ENCODE assay signal across 26 cellular contexts in the genomic region with DNA sequence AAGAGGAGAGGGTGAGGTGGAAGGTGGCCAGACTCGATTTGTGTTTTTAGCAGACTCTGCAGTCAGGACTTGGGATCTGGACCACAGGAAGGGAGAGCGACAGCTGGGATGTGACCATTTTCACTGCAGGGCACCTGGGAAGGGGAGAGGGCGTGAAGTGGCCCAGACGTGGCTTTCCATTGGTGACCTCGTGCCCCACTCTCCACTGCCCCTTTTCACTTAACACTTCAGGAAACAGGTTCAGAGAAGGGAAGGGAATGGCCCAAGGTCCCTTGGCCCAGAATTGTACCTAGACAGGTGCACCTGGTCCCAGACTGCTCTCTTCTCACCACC. TPM values are rescaled to one million over a fixed set of nuclear protein-coding genes. Genes with fewer than 3 reads are reported as not detected.
A peak's percentile ranks its signal among the peaks of the same experiment; 100 is the strongest.
DNase-seq lines count a peak whose midpoint lies in the region; ATAC-seq and TF ChIP-seq lines count a peak whose summit lies in the region.
"Had no signal": no experiment of that assay in that cellular context is flagged by ENCODE, and none has a peak within 500 bp of the region (broad histone marks: within the 10 kb centered on the region; RNA-seq: fewer than 3 reads in every experiment).

No MANE protein-coding gene starts in this region.

- H2BK12ac ChIP-seq in neuronal stem cell (ENCODE audit: low read length) = no peak overlapping the region

- H3K4me3 ChIP-seq in body of pancreas (no peak overlapping the region), neuronal stem cell (ENCODE audit: low read length in 2 of 2) (no peak overlapping the region), upper lobe of right lung (no peak overlapping the region)
- H3K4me3 ChIP-seq: adrenal gland, lower lobe of right lung had no signal

- no peak overlapping the region for H3K4ac ChIP-seq in neuronal stem cell (ENCODE audit: low read length)

- no peak overlapping the region for H3K9ac ChIP-seq in neuronal stem cell (ENCODE audit: low read depth, low read length, poor library complexity)

- H3K18ac ChIP-seq in neuronal stem cell (ENCODE audit: low read length) = peak overlapping the region; percentile 35

- TF ChIP-seq CTCF in body of pancreas (IDR thresholded peaks at IDR 0.05) (no peak), upper lobe of right lung (IDR thresholded peaks at IDR 0.05) (no peak)

- H3K36me3 Mint-ChIP-seq in activated naive CD4-positive, alpha-beta T cell treated with anti-CD3 and anti-CD28 coated beads, Interleukin-2, amount 50 U/mL, for 72 hours = no peaks in the 10 kb centered on the region
- H3K36me3 Mint-ChIP-seq: CD4-positive, CD25-positive, alpha-beta regulatory T cell had no signal

- no peak overlapping the region for H3K14ac ChIP-seq in neuronal stem cell (ENCODE audit: low read length)

- WGBS in body of pancreas, 2 donors = 76 to 80% methylated on average over 4 to 5 of the region's 5 CpGs
- WGBS in neuronal stem cell (ENCODE audit: extremely low coverage in 2 of 2, insufficient read length in 2 of 2, insufficient replicate concordance in 1 of 2), 2 donors = no CpG with 5 or more reads among the region's 5 CpGs

- H3K9me3 ChIP-seq in body of pancreas = no peaks in the 10 kb centered on the region
- H3K9me3 ChIP-seq in neuronal stem cell (replicated peaks in 1 of 2; ENCODE audit: control insufficient read depth in 2 of 2, insufficient read depth in 1 of 2, low read depth in 1 of 2, low read length in 2 of 2) = no peaks in the 10 kb centered on the region
- H3K9me3 ChIP-seq in upper lobe of right lung = no peaks in the 10 kb centered on the region
- H3K9me3 ChIP-seq: adrenal gland, lower lobe of right lung had no signal

- no peak overlapping the region for H2BK5ac ChIP-seq in neuronal stem cell (ENCODE audit: low read length)

- no peak for ATAC-seq in activated naive CD4-positive, alpha-beta T cell treated with anti-CD3 and anti-CD28 coated beads, Interleukin-2, amount 50 U/mL, for 72 hours
- no peak for ATAC-seq in body of pancreas
- ATAC-seq in upper lobe of right lung = no peak
- no peak for ATAC-seq in GM21381 (IDR thresholded peaks at IDR 0.05; ENCODE audit: unreplicated experiment)
- ATAC-seq: Right ventricle myocardium inferior had no signal

- peak overlapping the region; percentile 35 for H2BK15ac ChIP-seq in neuronal stem cell (ENCODE audit: low read length)

- intact Hi-C loops in body of pancreas (cut with DNase I) (no loop called here), upper lobe of right lung (cut with DNase I) (no loop called here)

- no peaks in the 10 kb centered on the region for H3K36me3 ChIP-seq in body of pancreas (replicated peaks in 1 of 2; ENCODE audit: insufficient read depth in 1 of 2, low read depth in 2 of 2)
- H3K36me3 ChIP-seq in neuronal stem cell (replicated peaks in 1 of 2; ENCODE audit: control insufficient read depth in 2 of 2, insufficient read depth in 2 of 2, low read length in 2 of 2) = no peaks in the 10 kb centered on the region
- H3K36me3 ChIP-seq in upper lobe of right lung = no peaks in the 10 kb centered on the region
- H3K36me3 ChIP-seq: adrenal gland, brain microvascular endothelial cell, lower lobe of right lung had no signal

- TF ChIP-seq POLR2A in body of pancreas (IDR thresholded peaks at IDR 0.05) = no peak

- H3K27me3 ChIP-seq in body of pancreas = no peaks in the 10 kb centered on the region
- peaks cover 0 to 8% (median 0%) of the 10 kb centered on the region in 3 experiments for H3K27me3 ChIP-seq in neuronal stem cell (ENCODE audit: control insufficient read depth in 3 of 3, insufficient read depth in 3 of 3, low read depth in 1 of 3, low read length in 3 of 3)
- no peaks in the 10 kb centered on the region for H3K27me3 ChIP-seq in upper lobe of right lung
- H3K27me3 ChIP-seq: adrenal gland, brain microvascular endothelial cell had no signal

- peak overlapping the region; percentile 83 for H2AK5ac ChIP-seq in neuronal stem cell (ENCODE audit: low read depth, low read length)

- no peak for DNase-seq in activated naive CD4-positive, alpha-beta T cell treated with anti-CD3 and anti-CD28 coated beads, Interleukin-2, amount 50 U/mL, for 72 hours (ENCODE audit: low spot score in 2 of 2)
- no peak for DNase-seq in activated naive CD4-positive, alpha-beta T cell treated with anti-CD3 and anti-CD28 coated beads, Interleukin-2, amount 50 U/mL, for 16 hours
- DNase-seq in body of pancreas (no peak), neuronal stem cell (ENCODE audit: low spot score) (no peak), upper lobe of right lung (no peak), GF-D8 (lab: John Stamatoyannopoulos, UW) (no peak)
- DNase-seq in stimulated activated CD4-positive, alpha-beta T cell treated with anti-CD3 and anti-CD28 coated beads, Interleukin-4, amount 100 ng/mL, for 1 hour = no peak
- DNase-seq: activated CD4-positive, alpha-beta T cell treated with anti-CD3 and anti-CD28 coated beads for 48 hours; activated T-cell treated with anti-CD3 and anti-CD28 coated beads, Interleukin-2, amount 50 U/mL, for 1 hour; adrenal gland; brain microvascular endothelial cell; CD4-positive, CD25-positive, alpha-beta regulatory T cell; glutamatergic neuron; Kasumi-1; NCI-H2107; NCI-H446 treated with DMSO at 0.1 percent for 48 hours had no signal

- H3K4me1 ChIP-seq in body of pancreas (peaks cover 58% of the 10 kb centered on the region), neuronal stem cell (ENCODE audit: control insufficient read depth in 2 of 2, insufficient read depth in 1 of 2, low read depth in 1 of 2, low read length in 2 of 2) (peaks cover 11 to 19% of the 10 kb centered on the region in 2 donors), upper lobe of right lung (peaks cover 27% of the 10 kb centered on the region)
- H3K4me1 ChIP-seq: adrenal gland had no signal

- no peak overlapping the region for H4K8ac ChIP-seq in neuronal stem cell (ENCODE audit: low read depth, low read length)

- no peak overlapping the region for H3K23ac ChIP-seq in neuronal stem cell (ENCODE audit: low read depth, low read length, poor library complexity)

- H2BK120ac ChIP-seq in neuronal stem cell (ENCODE audit: low read depth, low read length) = peak overlapping the region; percentile 49

- peak overlapping the region; percentile 77 to 89 (median 89) for H3K27ac ChIP-seq in body of pancreas
- H3K27ac ChIP-seq in neuronal stem cell (replicated peaks; ENCODE audit: low read length) = no peak overlapping the region
- H3K27ac ChIP-seq in upper lobe of right lung = peak overlapping the region; percentile 70
- H3K27ac ChIP-seq: adrenal gland, brain microvascular endothelial cell had no signal

- H2AFZ ChIP-seq in neuronal stem cell (ENCODE audit: low read length) = no peak overlapping the region

- no peak overlapping the region for H3K4me2 ChIP-seq in neuronal stem cell (ENCODE audit: insufficient read depth, low read length, poor library complexity, severe bottlenecking)

- peak overlapping the region; percentile 17 to 47 for H3K27ac Mint-ChIP-seq in activated naive CD4-positive, alpha-beta T cell treated with anti-CD3 and anti-CD28 coated beads, Interleukin-2, amount 50 U/mL, for 72 hours
- H3K27ac Mint-ChIP-seq: T-helper 2 cell treated with Interferon-gamma antibody and Interleukin-4, amounts not matched to agents 5 μg/mL and 100 μg/mL, for 36 hours had no signal

- no peaks in the 10 kb centered on the region for H3K9me3 Mint-ChIP-seq in activated naive CD4-positive, alpha-beta T cell treated with anti-CD3 and anti-CD28 coated beads, Interleukin-2, amount 50 U/mL, for 72 hours
- H3K9me3 Mint-ChIP-seq: CD4-positive, CD25-positive, alpha-beta regulatory T cell; T-helper 2 cell treated with Interferon-gamma antibody and Interleukin-4, amounts not matched to agents 5 μg/mL and 100 μg/mL, for 36 hours had no signal

- H4K91ac ChIP-seq in neuronal stem cell (ENCODE audit: low read depth, low read length, poor library complexity) = no peak overlapping the region

- no peaks in the 10 kb centered on the region for H3K79me1 ChIP-seq in neuronal stem cell (ENCODE audit: low read depth, low read length)

RNA-seq across cellular contexts. Expression of gene MPRIP, which starts 22.9 kb away (rescaled TPM):
- 100 to 1,000 TPM in 1 of 2 donors, 10 to 100 TPM in 1; 67.4 to 134 TPM for total RNA-seq in activated naive CD4-positive, alpha-beta T cell treated with anti-CD3 and anti-CD28 coated beads, Interleukin-2, amount 50 U/mL, for 72 hours
- total RNA-seq in body of pancreas = 100 to 1,000 TPM; 147 to 269 TPM
- 67.7 TPM for polyA plus RNA-seq in neuronal stem cell (2013, experiment 1 of 2)
- 72.4 TPM for polyA plus RNA-seq in neuronal stem cell (2013, experiment 2 of 2)
- 333 TPM for total RNA-seq in upper lobe of right lung

RNA-seq across cellular contexts. Expression of gene TNFRSF13B, which starts 47.5 kb away (rescaled TPM):
- not detected for total RNA-seq in activated naive CD4-positive, alpha-beta T cell treated with anti-CD3 and anti-CD28 coated beads, Interleukin-2, amount 50 U/mL, for 72 hours
- total RNA-seq in body of pancreas (not detected), upper lobe of right lung (not detected)
- not detected for polyA plus RNA-seq in neuronal stem cell (2013, experiment 1 of 2)
- not detected for polyA plus RNA-seq in neuronal stem cell (2013, experiment 2 of 2)
- total RNA-seq: activated CD8-positive, alpha-beta memory T cell treated with anti-CD3 and anti-CD28 coated beads for 36 hours; adrenal gland; cerebellum; HepG2; kidney epithelial cell; pulmonary artery endothelial cell; Right ventricle myocardium inferior; skeletal muscle tissue had no signal
- polyA plus RNA-seq: HepG2 had no signal
